Comparison of ENCODE assay signal across 9 cellular contexts in genomic region chr9:96854877-96855273, GRCh38. TPM values are rescaled to one million over a fixed set of nuclear protein-coding genes. Genes with fewer than 3 reads are reported as not detected.
A peak's percentile ranks its signal among the peaks of the same experiment; 100 is the strongest.
DNase-seq lines count a peak whose midpoint lies in the region; ATAC-seq and TF ChIP-seq lines count a peak whose summit lies in the region.
"Had no signal": no experiment of that assay in that cellular context is flagged by ENCODE, and none has a peak within 500 bp of the region (broad histone marks: within the 10 kb centered on the region; RNA-seq: fewer than 3 reads in every experiment).

No MANE protein-coding gene starts in this region.

- no peak for ATAC-seq in GM18861 (IDR thresholded peaks at IDR 0.05; ENCODE audit: unreplicated experiment)
- ATAC-seq in HG03175 (IDR thresholded peaks at IDR 0.05; ENCODE audit: unreplicated experiment), result no peak

- no peaks in the 10 kb centered on the region for H3K27me3 ChIP-seq in MM.1S (replicated peaks; ENCODE audit: insufficient read depth, low read length)
- no peaks in the 10 kb centered on the region for H3K27me3 ChIP-seq in endocrine pancreas (ENCODE audit: control insufficient read depth, insufficient read depth, low read length)
- H3K27me3 ChIP-seq in neural progenitor cell, result peaks cover 5% of the 10 kb centered on the region

- H3K4me1 ChIP-seq in MM.1S (ENCODE audit: low read length) (peaks cover 7% of the 10 kb centered on the region; the same call in 1 of the 2 replicates), endocrine pancreas (ENCODE audit: control insufficient read depth, insufficient read depth, low read length) (peaks cover 3% of the 10 kb centered on the region), neural progenitor cell (peaks cover 10% of the 10 kb centered on the region)

- H3K4me3 Mint-ChIP-seq in CD14-positive monocyte, result peak overlapping the region; percentile 15 to 100
- H3K4me3 Mint-ChIP-seq in neural progenitor cell, result peak overlapping the region; percentile 70

- no peaks in the 10 kb centered on the region for H3K9me2 ChIP-seq in MM.1S (replicated peaks; ENCODE audit: insufficient read depth, low read length)

- H3K9me3 Mint-ChIP-seq in CD14-positive monocyte, result peaks cover 0 to 3% (median 1%) of the 10 kb centered on the region in 7 donors
- H3K9me3 Mint-ChIP-seq in neural progenitor cell, result peaks cover 13% of the 10 kb centered on the region

- intact Hi-C loops in CD14-positive monocyte (cut with micrococcal nuclease), result loop anchor here (5.0 to 10.0 kb wide), 3 partner anchors 542 to 760 kb away; partner anchors contain the start of gene TDRD7 (in 1 of the 2)

- DNase-seq in CD14-positive monocyte (ENCODE audit: low spot score) (no peak), MM.1S (no peak), neural progenitor cell (ENCODE audit: low spot score) (no peak), NCI-H748 (lab: John Stamatoyannopoulos, UW; ENCODE audit: unreplicated experiment) (no peak), cerebellum (ENCODE audit: low spot score) (no peak)

- H2AFZ ChIP-seq in MM.1S (ENCODE audit: low read length) (peak overlapping the region; percentile 81), neural progenitor cell (replicated peaks) (peak overlapping the region; percentile 34)

- no peaks in the 10 kb centered on the region for H3K36me3 ChIP-seq in MM.1S (replicated peaks; ENCODE audit: insufficient read depth, low read length)
- H3K36me3 ChIP-seq in endocrine pancreas (ENCODE audit: control insufficient read depth, insufficient read depth, low read length), result no peaks in the 10 kb centered on the region
- no peaks in the 10 kb centered on the region for H3K36me3 ChIP-seq in neural progenitor cell

- H3K36me3 Mint-ChIP-seq in CD14-positive monocyte, result peaks cover 2 to 4% of the 10 kb centered on the region in 2 donors
- peaks cover 16% of the 10 kb centered on the region for H3K36me3 Mint-ChIP-seq in neural progenitor cell

- TF ChIP-seq CTCF in CD14-positive monocyte (IDR thresholded peaks at IDR 0.05) (no peak), MM.1S (IDR thresholded peaks at IDR 0.05; ENCODE audit: low read length) (no peak), neural progenitor cell (IDR thresholded peaks at IDR 0.05) (no peak)

- H3K4me1 Mint-ChIP-seq in CD14-positive monocyte (peaks cover 27% of the 10 kb centered on the region), neural progenitor cell (peaks cover 23% of the 10 kb centered on the region)

- no peak overlapping the region for H3K27ac ChIP-seq in MM.1S (ENCODE audit: low read length)
- no peak overlapping the region for H3K27ac ChIP-seq in neural progenitor cell

- H3K79me2 ChIP-seq in MM.1S (ENCODE audit: low read length) (peaks cover 31% of the 10 kb centered on the region), neural progenitor cell (ENCODE audit: low read depth) (peaks cover 41% of the 10 kb centered on the region)

- H3K27me3 Mint-ChIP-seq in CD14-positive monocyte (ENCODE audit: low read depth in 3 of 3), result peaks cover 7 to 12% (median 10%) of the 10 kb centered on the region in 3 donors
- H3K27me3 Mint-ChIP-seq in neural progenitor cell (ENCODE audit: insufficient read depth, low read depth), result no peaks in the 10 kb centered on the region

- no peaks in the 10 kb centered on the region for H3F3A ChIP-seq in MM.1S (ENCODE audit: insufficient read depth, low read length)
- H3F3A ChIP-seq in neural progenitor cell (ENCODE audit: low read depth), result peaks cover 14% of the 10 kb centered on the region

- H3K27ac Mint-ChIP-seq in CD14-positive monocyte (no peak overlapping the region), neural progenitor cell (no peak overlapping the region)

- peak overlapping the region; percentile 81 for H3K4me2 ChIP-seq in MM.1S (ENCODE audit: low read depth, low read length)
- H3K4me2 ChIP-seq in neural progenitor cell, result peak overlapping the region; percentile 87

- no peaks in the 10 kb centered on the region for H3K9me3 ChIP-seq in MM.1S (replicated peaks; ENCODE audit: insufficient read depth, low read length)
- no peaks in the 10 kb centered on the region for H3K9me3 ChIP-seq in endocrine pancreas (ENCODE audit: control insufficient read depth, low read length)
- H3K9me3 ChIP-seq in neural progenitor cell (ENCODE audit: low read depth), result no peaks in the 10 kb centered on the region
- H3K9me3 ChIP-seq: mucosa of descending colon had no signal

- H3K4me3 ChIP-seq in MM.1S (ENCODE audit: low read length) (peak overlapping the region; percentile 77), endocrine pancreas (ENCODE audit: control insufficient read depth, insufficient read depth, low read length) (peak overlapping the region; percentile 67), neural progenitor cell (peak overlapping the region; percentile 65)

- H3K9ac ChIP-seq in MM.1S (ENCODE audit: low read length) (peak overlapping the region; percentile 78; the same call in 1 of the 2 replicates), endocrine pancreas (ENCODE audit: control insufficient read depth, insufficient read depth, low read length) (peak overlapping the region; percentile 23), neural progenitor cell (no peak overlapping the region)

- H4K20me1 ChIP-seq in MM.1S (ENCODE audit: insufficient read depth, low read length) (no peaks in the 10 kb centered on the region), neural progenitor cell (ENCODE audit: low read depth) (no peaks in the 10 kb centered on the region)

RNA-seq across cellular contexts. Expression of gene ZNF782, which starts 0.6 kb away (rescaled TPM):
- 1 to 10 TPM; 1.1 TPM for polyA plus RNA-seq in CD14-positive monocyte
- 7.1 and 7.8 TPM in 2 replicates for total RNA-seq in neural progenitor cell (ENCODE audit: low replicate concordance)
- total RNA-seq in cerebellum, result 29.0 TPM
